ENCODE assay signal across 8 cellular contexts in genomic region chr4:184472540-184473264, GRCh38. TPM values are rescaled to one million over a fixed set of nuclear protein-coding genes. Genes with fewer than 3 reads are reported as not detected.
DNase-seq lines count a peak whose midpoint lies in the region; ATAC-seq, FAIRE-seq and TF ChIP-seq lines count a peak whose summit lies in the region.

No MANE protein-coding gene starts in this region.

- no peaks in the 10 kb centered on the region for H3K36me3 ChIP-seq in colonic mucosa

- no peak for TF ChIP-seq CTCF in colonic mucosa (IDR thresholded peaks at IDR 0.05)

- peak overlapping the region; percentile 89 to 98 for H3K9ac ChIP-seq in colonic mucosa (ENCODE audit: low read depth in 2 of 2, low read length in 2 of 2)

- peak overlapping the region; percentile 68 for H3K4me3 ChIP-seq in colonic mucosa

- H3K27ac ChIP-seq in colonic mucosa (peak overlapping the region; percentile 97), layer of hippocampus (ENCODE audit: low read depth, low read length) (peak overlapping the region; percentile 93)

- intact Hi-C loops in colonic mucosa (cut with DNase I), result no loop called here

- ATAC-seq in GM21786 (IDR thresholded peaks at IDR 0.05; ENCODE audit: unreplicated experiment), result peak; percentile 17
- peak; percentile 14 to 18 for ATAC-seq in activated CD4-positive, CD25-positive, alpha-beta regulatory T cell treated with anti-CD3 and anti-CD28 coated beads, Interleukin-2, amount 50 U/mL, for 24 hours

- DNase-seq in GM03348 (ENCODE audit: low spot score), result peak; percentile 92
- peak; percentile 42 for DNase-seq in MV-4-11 (lab: John Stamatoyannopoulos, UW)
- peak; percentile 92 for DNase-seq in colonic mucosa
- DNase-seq in stimulated activated CD4-positive, alpha-beta T cell treated with anti-CD3 and anti-CD28 coated beads, Interleukin-15, amount 100 ng/mL, for 24 hours, result peak; percentile 72
- DNase-seq in GM19239 (ENCODE audit: insufficient read length, low spot score), result no peak

- FAIRE-seq in GM19239 (lab: Jason Lieb, UNC), result no peak

- no peaks in the 10 kb centered on the region for H3K4me1 ChIP-seq in colonic mucosa

- no peaks in the 10 kb centered on the region for H3K9me3 ChIP-seq in colonic mucosa

- no peaks in the 10 kb centered on the region for H3K27me3 ChIP-seq in colonic mucosa
- no peaks in the 10 kb centered on the region for H3K27me3 ChIP-seq in layer of hippocampus (ENCODE audit: control insufficient read depth, insufficient read depth, low read length)

RNA-seq across cellular contexts. Expression of gene IRF2, which starts 1.6 kb away (rescaled TPM):
- 10 to 100 TPM; 36.2 to 61.9 TPM for total RNA-seq in colonic mucosa
